30 cellular contexts compared by ENCODE assay signal in genomic region chr4:39331191-39331590, GRCh38.
"Had no signal": no experiment of that assay in that cellular context is flagged by ENCODE, and none has a peak within 500 bp of the region (broad histone marks: within the 10 kb centered on the region; RNA-seq: fewer than 3 reads in every experiment).

No MANE protein-coding gene starts in this region.

- H3K9ac ChIP-seq: parathyroid adenoma had no signal

- H3K27ac Mint-ChIP-seq: activated CD8-positive, alpha-beta T cell treated with anti-CD3 and anti-CD28 coated beads for 36 hours; activated naive CD4-positive, alpha-beta T cell treated with anti-CD3 and anti-CD28 coated beads, Interleukin-2, amount 50 U/mL, for 72 hours; activated T-helper 17 cell treated with anti-CD3 and anti-CD28 coated beads, Interleukin-2, amount 50 U/mL, for 72 hours; brain; endodermal cell; T-helper 1 cell treated with Interleukin-12 subunit alpha and Interleukin-12 subunit beta and Interleukin-4 antibody, amounts not matched to agents 30 μg/mL and 1 μg/mL, for 36 hours had no signal

- H3K4me3 Mint-ChIP-seq: activated CD8-positive, alpha-beta T cell treated with anti-CD3 and anti-CD28 coated beads for 36 hours; activated T-cell treated with anti-CD3 and anti-CD28 coated beads, Interleukin-2, amount 50 U/mL, for 4 hours; activated T-helper 17 cell treated with anti-CD3 and anti-CD28 coated beads, Interleukin-2, amount 50 U/mL, for 72 hours; brain; endodermal cell; naive thymus-derived CD8-positive, alpha-beta T cell; neural crest cell; T-helper 1 cell treated with Interleukin-12 subunit alpha and Interleukin-12 subunit beta and Interleukin-4 antibody, amounts not matched to agents 30 μg/mL and 1 μg/mL, for 36 hours had no signal

- H3K4me2 ChIP-seq: smooth muscle cell had no signal

- H3K27me3 Mint-ChIP-seq: activated CD8-positive, alpha-beta T cell treated with anti-CD3 and anti-CD28 coated beads for 36 hours; activated T-helper 17 cell treated with anti-CD3 and anti-CD28 coated beads, Interleukin-2, amount 50 U/mL, for 72 hours; brain; naive thymus-derived CD8-positive, alpha-beta T cell had no signal

- FAIRE-seq: keratinocyte had no signal

- H3K4me1 Mint-ChIP-seq: brain, neural crest cell had no signal

- H3K27ac ChIP-seq: cardiac muscle cell, parathyroid adenoma, psoas muscle, sigmoid colon, tibial nerve had no signal

- DNase-seq: activated CD4-positive, alpha-beta T cell treated with anti-CD3 and anti-CD28 coated beads, Interleukin-2, amount 50 U/mL, for 1 hour; activated CD8-positive, alpha-beta T cell treated with anti-CD3 and anti-CD28 coated beads for 36 hours; activated gamma-delta T cell treated with Interleukin-2 at 50 U/mL for 16 hours; activated T-cell treated with anti-CD3 and anti-CD28 coated beads, Interleukin-2, amount 50 U/mL, for 4 hours; anterior cingulate cortex; cortex of kidney; endodermal cell; foreskin fibroblast; head of caudate nucleus; hippocampal formation; left cardiac atrium; mammary epithelial cell; naive thymus-derived CD8-positive, alpha-beta T cell; occipital lobe; psoas muscle; sigmoid colon; stimulated activated CD4-positive, alpha-beta T cell treated with anti-CD3 and anti-CD28 coated beads, Interleukin-1b, Interleukin-23, amount 100 ng/mL, for 48 hours; stimulated activated naive CD4-positive, alpha-beta T cell; T-helper 9 cell had no signal

- H3K9me3 ChIP-seq: psoas muscle, sigmoid colon, tibial nerve had no signal

- H3K27me3 ChIP-seq: cardiac muscle cell, sigmoid colon, tibial nerve had no signal

- H3K4me1 ChIP-seq: parathyroid adenoma, psoas muscle had no signal

- H2AFZ ChIP-seq: parathyroid adenoma had no signal

- H3K4me3 ChIP-seq: cardiac muscle cell, psoas muscle, sigmoid colon, smooth muscle cell, tibial nerve had no signal

- H3K9me3 Mint-ChIP-seq: activated CD8-positive, alpha-beta T cell treated with anti-CD3 and anti-CD28 coated beads for 36 hours; activated naive CD4-positive, alpha-beta T cell treated with anti-CD3 and anti-CD28 coated beads, Interleukin-2, amount 50 U/mL, for 72 hours; activated T-cell treated with anti-CD3 and anti-CD28 coated beads, Interleukin-2, amount 50 U/mL, for 4 hours; activated T-helper 17 cell treated with anti-CD3 and anti-CD28 coated beads, Interleukin-2, amount 50 U/mL, for 72 hours; brain; endodermal cell; naive thymus-derived CD8-positive, alpha-beta T cell; neural crest cell; T-helper 1 cell treated with Interleukin-12 subunit alpha and Interleukin-12 subunit beta and Interleukin-4 antibody, amounts not matched to agents 30 μg/mL and 1 μg/mL, for 36 hours had no signal

- ATAC-seq: activated CD8-positive, alpha-beta T cell treated with anti-CD3 and anti-CD28 coated beads for 36 hours; activated naive CD4-positive, alpha-beta T cell treated with anti-CD3 and anti-CD28 coated beads, Interleukin-2, amount 50 U/mL, for 72 hours; activated T-cell treated with anti-CD3 and anti-CD28 coated beads, Interleukin-2, amount 50 U/mL, for 4 hours; activated T-helper 17 cell treated with anti-CD3 and anti-CD28 coated beads, Interleukin-2, amount 50 U/mL, for 72 hours; esophagus mucosa; left cardiac atrium; naive thymus-derived CD8-positive, alpha-beta T cell; psoas muscle had no signal
